ENCODE assay signal across 1 cellular context in the genomic region with DNA sequence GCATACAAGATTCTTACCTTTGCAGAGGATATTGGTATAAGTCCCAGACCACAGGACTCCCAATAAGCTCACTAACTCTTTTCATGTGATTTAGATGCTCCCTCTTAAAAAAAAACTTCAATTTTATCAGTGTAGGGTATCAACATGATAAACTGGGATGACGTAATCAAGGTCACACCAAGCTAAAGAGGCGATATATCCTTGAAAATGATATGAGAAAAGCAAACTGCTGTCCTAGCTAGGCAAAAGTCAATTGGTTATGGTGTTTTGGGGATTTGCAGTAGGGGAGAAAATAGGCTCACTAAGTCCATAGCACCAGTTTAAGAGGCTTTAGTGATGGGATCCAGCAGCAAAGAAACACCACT.
TF ChIP-seq lines count a peak whose summit lies in the region.

No MANE protein-coding gene starts in this region.

TF ChIP-seq in H1, 55 proteins besides CTCF, POLR2A, EP300 and RAD21 (continued from another document):
- no peak for TF ChIP-seq RXRA (IDR thresholded peaks at IDR 0.05; ENCODE audit: insufficient read depth, low read depth, low read length)
- TF ChIP-seq NANOG (IDR thresholded peaks at IDR 0.05; ENCODE audit: insufficient read depth, low read depth, low read length, poor library complexity, severe bottlenecking) = no peak
- TF ChIP-seq POLR2AphosphoS5 (IDR thresholded peaks at IDR 0.05; ENCODE audit: low read depth, low read length) = no peak
- TF ChIP-seq, protein P1, sequence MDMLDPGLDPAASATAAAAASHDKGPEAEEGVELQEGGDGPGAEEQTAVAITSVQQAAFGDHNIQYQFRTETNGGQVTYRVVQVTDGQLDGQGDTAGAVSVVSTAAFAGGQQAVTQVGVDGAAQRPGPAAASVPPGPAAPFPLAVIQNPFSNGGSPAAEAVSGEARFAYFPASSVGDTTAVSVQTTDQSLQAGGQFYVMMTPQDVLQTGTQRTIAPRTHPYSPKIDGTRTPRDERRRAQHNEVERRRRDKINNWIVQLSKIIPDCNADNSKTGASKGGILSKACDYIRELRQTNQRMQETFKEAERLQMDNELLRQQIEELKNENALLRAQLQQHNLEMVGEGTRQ (IDR thresholded peaks at IDR 0.05; ENCODE audit: low read length) = no peak
- TF ChIP-seq KDM1A (IDR thresholded peaks at IDR 0.05; ENCODE audit: borderline replicate concordance, low read length) = no peak
- no peak for TF ChIP-seq KDM4A (IDR thresholded peaks at IDR 0.05; ENCODE audit: low read depth, low read length, severe bottlenecking)
- no peak for TF ChIP-seq CHD1 (IDR thresholded peaks at IDR 0.05; ENCODE audit: low read depth, low read length)
- TF ChIP-seq CBX8 (IDR thresholded peaks at IDR 0.05; ENCODE audit: borderline replicate concordance, low read depth, low read length) = no peak
- TF ChIP-seq ASH2L (IDR thresholded peaks at IDR 0.05; ENCODE audit: low read length) = no peak
